ENCODE assay signal across 11 cellular contexts in the genomic region with DNA sequence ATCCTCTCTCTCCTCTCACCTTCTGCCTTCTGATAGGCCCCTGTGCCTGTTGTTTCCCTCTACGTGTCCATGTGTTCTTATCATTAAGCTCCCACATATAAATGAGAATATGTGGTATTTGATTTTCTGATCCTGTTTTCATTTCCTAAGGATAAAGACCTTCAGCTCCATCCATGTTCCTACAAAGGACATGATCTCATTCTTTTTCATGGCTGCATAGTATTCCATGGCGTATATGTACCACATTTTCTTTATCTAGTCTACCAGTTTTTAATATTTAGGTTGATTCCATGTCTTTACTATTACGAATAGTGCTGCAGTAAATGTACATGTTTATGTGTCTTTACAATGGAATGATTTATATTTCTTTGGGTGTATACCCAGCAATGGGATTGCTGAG. TPM values are rescaled to one million over a fixed set of nuclear protein-coding genes. Genes with fewer than 3 reads are reported as not detected.
"Had no signal": no experiment of that assay in that cellular context is flagged by ENCODE, and none has a peak within 500 bp of the region (broad histone marks: within the 10 kb centered on the region; RNA-seq: fewer than 3 reads in every experiment).

No MANE protein-coding gene starts in this region.

- H2AFZ ChIP-seq: GM23248 had no signal

- H3K9ac ChIP-seq: GM23248 had no signal

- ATAC-seq: HepG2 had no signal

- H3K27ac ChIP-seq: GM23248, HL-60 had no signal

- DNase-seq: GM23248, GOT3, H9, HCEC 1CT, HFFc6, KG1 had no signal

- FAIRE-seq: H54, HepG2 had no signal

- H3K4me3 ChIP-seq: GM23248 had no signal

RNA-seq across cellular contexts. Expression of a gene that starts 4.6 kb away (rescaled TPM):
- total RNA-seq: GM23248, H9, HepG2, HFFc6, HT1080 had no signal
- polyA plus RNA-seq: GM23248, IgD-negative memory B cell had no signal

RNA-seq across cellular contexts. Expression of a gene that starts 18.7 kb away (rescaled TPM):
- total RNA-seq: GM23248, H9, HepG2, HFFc6, HT1080 had no signal
- polyA plus RNA-seq: GM23248, HepG2, IgD-negative memory B cell had no signal

RNA-seq across cellular contexts. Expression of a gene that starts 21.1 kb away (rescaled TPM):
- total RNA-seq: GM23248, HepG2, HFFc6, HT1080 had no signal
- polyA plus RNA-seq: GM23248, IgD-negative memory B cell had no signal

RNA-seq across cellular contexts. Expression of a gene that starts 32.3 kb away (rescaled TPM):
- total RNA-seq: GM23248, H9, HepG2, HFFc6, HT1080 had no signal
- polyA plus RNA-seq: GM23248, HepG2, IgD-negative memory B cell had no signal

RNA-seq across cellular contexts. Expression of a gene that starts 41.9 kb away (rescaled TPM):
- total RNA-seq: GM23248, H9, HepG2, HFFc6, HT1080 had no signal
- polyA plus RNA-seq: GM23248, HepG2, IgD-negative memory B cell had no signal
